ENCODE assay signal across 10 cellular contexts in genomic region chr20:38840053-38840893, GRCh38. TPM values are rescaled to one million over a fixed set of nuclear protein-coding genes. Genes with fewer than 3 reads are reported as not detected.
DNase-seq lines count a peak whose midpoint lies in the region; ATAC-seq, FAIRE-seq and TF ChIP-seq lines count a peak whose summit lies in the region.
"Had no signal": no experiment of that assay in that cellular context is flagged by ENCODE, and none has a peak within 500 bp of the region (broad histone marks: within the 10 kb centered on the region; RNA-seq: fewer than 3 reads in every experiment).

No MANE protein-coding gene starts in this region.

- H3F3A ChIP-seq in neural progenitor cell (ENCODE audit: low read depth) = no peaks in the 10 kb centered on the region

- H3K4me1 Mint-ChIP-seq in neural progenitor cell = no peaks in the 10 kb centered on the region

- H4K20me1 ChIP-seq in neural progenitor cell (ENCODE audit: low read depth) = no peaks in the 10 kb centered on the region

- no peak overlapping the region for H3K9ac ChIP-seq in neural progenitor cell

- no peaks in the 10 kb centered on the region for H3K9me3 ChIP-seq in esophagus squamous epithelium
- no peaks in the 10 kb centered on the region for H3K9me3 ChIP-seq in neural progenitor cell (ENCODE audit: low read depth)
- H3K9me3 ChIP-seq: thoracic aorta had no signal

- H3K27me3 ChIP-seq in esophagus squamous epithelium (peaks cover 0 to 24% (median 0%) of the 10 kb centered on the region in 4 donors), neural progenitor cell (no peaks in the 10 kb centered on the region)

- no peak overlapping the region for H3K4me2 ChIP-seq in neural progenitor cell

- no peak for TF ChIP-seq POLR2A in esophagus squamous epithelium (IDR thresholded peaks at IDR 0.05)

- H3K4me3 Mint-ChIP-seq in neural progenitor cell = no peak overlapping the region

- no peak overlapping the region for H3K27ac Mint-ChIP-seq in neural progenitor cell

- H3K4me3 ChIP-seq in esophagus squamous epithelium (no peak overlapping the region), neural progenitor cell (no peak overlapping the region)
- H3K4me3 ChIP-seq: thoracic aorta had no signal

- no peak for TF ChIP-seq CTCF in esophagus squamous epithelium (IDR thresholded peaks at IDR 0.05)
- TF ChIP-seq CTCF in neural progenitor cell (IDR thresholded peaks at IDR 0.05) = no peak

- H3K79me2 ChIP-seq in neural progenitor cell (ENCODE audit: low read depth) = no peaks in the 10 kb centered on the region

- H3K27ac ChIP-seq in esophagus squamous epithelium = peak overlapping the region in 3 of 4 donors; percentile 22 to 52 (median 23)
- H3K27ac ChIP-seq in neural progenitor cell = no peak overlapping the region
- H3K27ac ChIP-seq: thoracic aorta had no signal

- H3K9me3 Mint-ChIP-seq in neural progenitor cell = no peaks in the 10 kb centered on the region

- no peaks in the 10 kb centered on the region for H3K36me3 Mint-ChIP-seq in neural progenitor cell

- intact Hi-C loops in esophagus squamous epithelium (cut with DNase I) = no loop called here

- H3K27me3 Mint-ChIP-seq in neural progenitor cell (ENCODE audit: insufficient read depth, low read depth) = peaks cover under 1% of the 10 kb centered on the region

- DNase-seq in HTR-8/SVneo (ENCODE audit: insufficient read length, low spot score) (no peak), esophagus squamous epithelium (lab: John Stamatoyannopoulos, UW) (no peak), mucosa of gallbladder (ENCODE audit: low spot score) (no peak), neural progenitor cell (ENCODE audit: low spot score) (no peak), SKM-1 (lab: John Stamatoyannopoulos, UW; ENCODE audit: unreplicated experiment) (no peak)
- DNase-seq in activated CD8-positive, alpha-beta memory T cell treated with anti-CD3 and anti-CD28 coated beads, Interleukin-2, amount 50 U/mL, for 48 hours = peak; percentile 71
- peak; percentile 48 to 68 for DNase-seq in stimulated activated CD4-positive, alpha-beta T cell treated with anti-CD3 and anti-CD28 coated beads, Interleukin-4, amount 100 ng/mL, for 4 hours

- peak; percentile 64 for FAIRE-seq in HTR-8/SVneo (lab: Jason Lieb, UNC)
- FAIRE-seq: frontal cortex had no signal

- 70 to 83% methylated on average over 10 of the region's 14 CpGs for WGBS in esophagus squamous epithelium, 2 donors

- H3K36me3 ChIP-seq in esophagus squamous epithelium (no peaks in the 10 kb centered on the region), neural progenitor cell (no peaks in the 10 kb centered on the region)
- H3K36me3 ChIP-seq: thoracic aorta had no signal

- H3K4me1 ChIP-seq in esophagus squamous epithelium (peaks cover 0 to 14% (median 0%) of the 10 kb centered on the region in 3 donors), neural progenitor cell (no peaks in the 10 kb centered on the region)

- no peak overlapping the region for H2AFZ ChIP-seq in neural progenitor cell (replicated peaks)

- no peak for ATAC-seq in GM21526 (IDR thresholded peaks at IDR 0.05; ENCODE audit: low FRiP score, unreplicated experiment)

RNA-seq across cellular contexts. Expression of gene PPP1R16B, which starts 34.8 kb away (rescaled TPM):
- total RNA-seq in esophagus squamous epithelium (1 to 10 TPM in 3 of 4 donors, under 1 TPM in 1; 0.99 to 6.7 (median 3.6) TPM), mucosa of gallbladder (4.1 TPM), neural progenitor cell (ENCODE audit: low replicate concordance) (0.95 and 1.6 TPM in 2 replicates)

Comparison
In these comparisons a context has a peak if more than half of its experiments do, and no peak if none do; other contexts are left out.
1. DNase-seq: peak in activated CD8-positive, alpha-beta memory T cell treated with anti-CD3 and anti-CD28 coated beads, Interleukin-2, amount 50 U/mL, for 48 hours (single experiment) and stimulated activated CD4-positive, alpha-beta T cell treated with anti-CD3 and anti-CD28 coated beads, Interleukin-4, amount 100 ng/mL, for 4 hours (2 of 2); none in HTR-8/SVneo (single experiment), esophagus squamous epithelium (single experiment), mucosa of gallbladder (single experiment), neural progenitor cell (single experiment) and SKM-1 (single experiment).